ENCODE assay signal across 17 cellular contexts in the genomic region with DNA sequence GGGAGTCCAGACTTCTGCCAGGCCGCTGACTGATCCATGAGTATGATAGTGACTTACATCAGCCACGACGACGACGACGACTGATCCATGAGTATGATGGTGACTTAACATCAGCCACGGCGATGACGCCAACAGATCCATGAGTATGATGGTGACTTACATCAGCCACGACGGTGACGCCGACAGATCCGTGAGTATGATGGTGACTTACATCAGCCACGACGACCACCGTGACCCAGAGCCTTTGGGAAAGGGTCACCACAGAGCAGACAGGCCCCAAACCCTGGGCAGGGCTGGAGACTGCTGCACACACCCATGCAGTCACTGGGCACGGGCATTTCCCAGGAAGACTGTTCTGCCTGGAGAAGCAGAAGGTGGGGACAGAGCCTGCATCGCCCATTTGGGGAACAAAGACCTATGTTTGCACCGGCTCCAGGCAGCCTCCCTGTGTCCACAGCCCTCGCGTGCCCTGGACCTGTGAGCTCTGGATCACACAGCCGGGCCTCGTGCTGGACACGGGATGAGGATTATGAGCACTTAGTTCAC.
DNase-seq lines count a peak whose midpoint lies in the region; ATAC-seq, FAIRE-seq and TF ChIP-seq lines count a peak whose summit lies in the region.
"Had no signal": no experiment of that assay in that cellular context is flagged by ENCODE, and none has a peak within 500 bp of the region (broad histone marks: within the 10 kb centered on the region; RNA-seq: fewer than 3 reads in every experiment).

No MANE protein-coding gene starts in this region.

- CTCF ChIA-PET in K562 (lab: Yijun Ruan, JAX; ENCODE audit: low intra/inter-chr PET ratio), result no interaction called here

- no peak overlapping the region for H3K27ac ChIP-seq in K562 (ENCODE audit: extremely low read depth, low read depth, low read length)
- H3K27ac ChIP-seq in sigmoid colon, result no peak overlapping the region
- H3K27ac ChIP-seq: KMS-11, PC-9 had no signal

- no peak for TF ChIP-seq RAD21 in K562 (CRISPR knock-in tag; conservative IDR thresholded peaks at IDR 0.05 in 1 of 2, IDR thresholded peaks at IDR 0.05 in 1 of 2)

- WGBS in K562 (ENCODE audit: insufficient coverage, low coverage, missing lambda C conversion rate), result 0% methylated on average over 25 of the region's 25 CpGs
- WGBS in sigmoid colon, 2 donors, result 92 to 93% methylated on average over 25 of the region's 25 CpGs

- TF ChIP-seq CTCF in K562 (IDR thresholded peaks at IDR 0.05 in 2 of 3, conservative IDR thresholded peaks at IDR 0.05 in 1 of 3; ENCODE audit: insufficient read depth in 2 of 3, low read depth in 1 of 3, low read length in 3 of 3) (no peak), sigmoid colon (IDR thresholded peaks at IDR 0.05) (no peak)

- TF ChIP-seq EP300 in K562 (IDR thresholded peaks at IDR 0.05; ENCODE audit: low read length), result no peak
- no peak for TF ChIP-seq EP300 in sigmoid colon (IDR thresholded peaks at IDR 0.05)

- in situ Hi-C loops in K562 (cut with MboI), result no loop called here

- POLR2A ChIA-PET in K562 (lab: Yijun Ruan, JAX), result interaction anchor here (0.5 kb wide), 1 partner anchor 360 kb away, joined by 3 read pairs; no protein-coding TSS in a partner anchor

- DNase-seq in RKO (ENCODE audit: low spot score) (peak; percentile 63), K562 (ENCODE audit: extremely low read depth in 1 of 4, low spot score in 3 of 4) (no peak), left lobe of liver (ENCODE audit: low spot score) (peak; percentile 24), sigmoid colon (peak; percentile 50), AML-193 (lab: John Stamatoyannopoulos, UW) (no peak)
- DNase-seq in stimulated activated CD8-positive, alpha-beta memory T cell treated with anti-CD3 and anti-CD28 coated beads, Interleukin-4, amount 100 ng/mL, for 48 hours, result no peak
- DNase-seq: COR-L47, GOT3, NCI-H1048, NCI-H1436 treated with DMSO at 0.1 percent for 48 hours, NCI-H2081, NCI-H510A, NCI-H82, PC-9 had no signal

- ATAC-seq in K562 (no peak), left lobe of liver (no peak), HG03460 (IDR thresholded peaks at IDR 0.05; ENCODE audit: unreplicated experiment) (no peak), GM18505 (IDR thresholded peaks at IDR 0.05; ENCODE audit: unreplicated experiment) (no peak)

- no peaks in the 10 kb centered on the region for H3K79me2 ChIP-seq in K562 (ENCODE audit: control insufficient read depth, insufficient read depth, low read length)

- H3K4me3 ChIP-seq in K562, result no peak overlapping the region
- no peak overlapping the region for H3K4me3 ChIP-seq in sigmoid colon
- H3K4me3 ChIP-seq: PC-9 had no signal

- H3K36me3 ChIP-seq in K562 (ENCODE audit: control insufficient read depth, insufficient read depth, low read length) (no peaks in the 10 kb centered on the region), sigmoid colon (no peaks in the 10 kb centered on the region)

- no TSS peak for BruUV-seq in K562 (replicated peaks; lab: Mats Ljungman, UMichigan)

- no peaks in the 10 kb centered on the region for H4K20me1 ChIP-seq in K562 (replicated peaks; ENCODE audit: control insufficient read depth, insufficient read depth, low read length)

- no peaks in the 10 kb centered on the region for H3K4me1 ChIP-seq in K562 (replicated peaks in 1 of 2; ENCODE audit: control insufficient read depth in 2 of 2, insufficient read depth in 2 of 2, low read length in 2 of 2)
- H3K4me1 ChIP-seq in sigmoid colon, result peaks cover 0 to 10% (median 0%) of the 10 kb centered on the region in 4 donors

- no peaks in the 10 kb centered on the region for H3K9me1 ChIP-seq in K562 (ENCODE audit: control insufficient read depth, insufficient read depth, low read length)

- H3K9ac ChIP-seq in K562 (ENCODE audit: insufficient read depth in 1 of 2, low read depth in 2 of 2, low read length in 2 of 2), result no peak overlapping the region
- H3K9ac ChIP-seq: KMS-11 had no signal

- intact Hi-C loops in K562 (cut with micrococcal nuclease) (no loop called here), sigmoid colon (cut with DNase I) (no loop called here)

- H3K27me3 ChIP-seq in K562 (ENCODE audit: control insufficient read depth in 2 of 2, insufficient read depth in 2 of 2, low read length in 2 of 2) (peaks cover 0 to 31% of the 10 kb centered on the region in 2 experiments; a peak in 2 of 5 replicates), sigmoid colon (no peaks in the 10 kb centered on the region)

- no peak for TF ChIP-seq POLR2A in K562 (conservative IDR thresholded peaks at IDR 0.05)
- TF ChIP-seq POLR2A in sigmoid colon (IDR thresholded peaks at IDR 0.05), result no peak
- no peak for TF ChIP-seq POLR2A in GM18505 (IDR thresholded peaks at IDR 0.05; ENCODE audit: borderline replicate concordance, extremely low read depth, insufficient read depth, insufficient read length)

- H3K9me3 ChIP-seq in K562 (replicated peaks; ENCODE audit: control insufficient read depth, insufficient read depth, low read depth, low read length), result no peaks in the 10 kb centered on the region
- no peaks in the 10 kb centered on the region for H3K9me3 ChIP-seq in sigmoid colon

- H2AFZ ChIP-seq in K562 (ENCODE audit: low read depth, low read length), result no peak overlapping the region
- H2AFZ ChIP-seq: PC-9 had no signal

- H3K4me2 ChIP-seq in K562 (ENCODE audit: insufficient read depth, low read length), result no peak overlapping the region
- H3K4me2 ChIP-seq: KMS-11, PC-9 had no signal

- no peak for FAIRE-seq in K562 (lab: Jason Lieb, UNC)

TF ChIP-seq in K562, 482 proteins besides CTCF, POLR2A, EP300 and RAD21 (continues in another document):
- no peak for TF ChIP-seq FOXA3 (CRISPR knock-in tag; conservative IDR thresholded peaks at IDR 0.05 in 1 of 2, IDR thresholded peaks at IDR 0.05 in 1 of 2)
- TF ChIP-seq, protein P1, sequence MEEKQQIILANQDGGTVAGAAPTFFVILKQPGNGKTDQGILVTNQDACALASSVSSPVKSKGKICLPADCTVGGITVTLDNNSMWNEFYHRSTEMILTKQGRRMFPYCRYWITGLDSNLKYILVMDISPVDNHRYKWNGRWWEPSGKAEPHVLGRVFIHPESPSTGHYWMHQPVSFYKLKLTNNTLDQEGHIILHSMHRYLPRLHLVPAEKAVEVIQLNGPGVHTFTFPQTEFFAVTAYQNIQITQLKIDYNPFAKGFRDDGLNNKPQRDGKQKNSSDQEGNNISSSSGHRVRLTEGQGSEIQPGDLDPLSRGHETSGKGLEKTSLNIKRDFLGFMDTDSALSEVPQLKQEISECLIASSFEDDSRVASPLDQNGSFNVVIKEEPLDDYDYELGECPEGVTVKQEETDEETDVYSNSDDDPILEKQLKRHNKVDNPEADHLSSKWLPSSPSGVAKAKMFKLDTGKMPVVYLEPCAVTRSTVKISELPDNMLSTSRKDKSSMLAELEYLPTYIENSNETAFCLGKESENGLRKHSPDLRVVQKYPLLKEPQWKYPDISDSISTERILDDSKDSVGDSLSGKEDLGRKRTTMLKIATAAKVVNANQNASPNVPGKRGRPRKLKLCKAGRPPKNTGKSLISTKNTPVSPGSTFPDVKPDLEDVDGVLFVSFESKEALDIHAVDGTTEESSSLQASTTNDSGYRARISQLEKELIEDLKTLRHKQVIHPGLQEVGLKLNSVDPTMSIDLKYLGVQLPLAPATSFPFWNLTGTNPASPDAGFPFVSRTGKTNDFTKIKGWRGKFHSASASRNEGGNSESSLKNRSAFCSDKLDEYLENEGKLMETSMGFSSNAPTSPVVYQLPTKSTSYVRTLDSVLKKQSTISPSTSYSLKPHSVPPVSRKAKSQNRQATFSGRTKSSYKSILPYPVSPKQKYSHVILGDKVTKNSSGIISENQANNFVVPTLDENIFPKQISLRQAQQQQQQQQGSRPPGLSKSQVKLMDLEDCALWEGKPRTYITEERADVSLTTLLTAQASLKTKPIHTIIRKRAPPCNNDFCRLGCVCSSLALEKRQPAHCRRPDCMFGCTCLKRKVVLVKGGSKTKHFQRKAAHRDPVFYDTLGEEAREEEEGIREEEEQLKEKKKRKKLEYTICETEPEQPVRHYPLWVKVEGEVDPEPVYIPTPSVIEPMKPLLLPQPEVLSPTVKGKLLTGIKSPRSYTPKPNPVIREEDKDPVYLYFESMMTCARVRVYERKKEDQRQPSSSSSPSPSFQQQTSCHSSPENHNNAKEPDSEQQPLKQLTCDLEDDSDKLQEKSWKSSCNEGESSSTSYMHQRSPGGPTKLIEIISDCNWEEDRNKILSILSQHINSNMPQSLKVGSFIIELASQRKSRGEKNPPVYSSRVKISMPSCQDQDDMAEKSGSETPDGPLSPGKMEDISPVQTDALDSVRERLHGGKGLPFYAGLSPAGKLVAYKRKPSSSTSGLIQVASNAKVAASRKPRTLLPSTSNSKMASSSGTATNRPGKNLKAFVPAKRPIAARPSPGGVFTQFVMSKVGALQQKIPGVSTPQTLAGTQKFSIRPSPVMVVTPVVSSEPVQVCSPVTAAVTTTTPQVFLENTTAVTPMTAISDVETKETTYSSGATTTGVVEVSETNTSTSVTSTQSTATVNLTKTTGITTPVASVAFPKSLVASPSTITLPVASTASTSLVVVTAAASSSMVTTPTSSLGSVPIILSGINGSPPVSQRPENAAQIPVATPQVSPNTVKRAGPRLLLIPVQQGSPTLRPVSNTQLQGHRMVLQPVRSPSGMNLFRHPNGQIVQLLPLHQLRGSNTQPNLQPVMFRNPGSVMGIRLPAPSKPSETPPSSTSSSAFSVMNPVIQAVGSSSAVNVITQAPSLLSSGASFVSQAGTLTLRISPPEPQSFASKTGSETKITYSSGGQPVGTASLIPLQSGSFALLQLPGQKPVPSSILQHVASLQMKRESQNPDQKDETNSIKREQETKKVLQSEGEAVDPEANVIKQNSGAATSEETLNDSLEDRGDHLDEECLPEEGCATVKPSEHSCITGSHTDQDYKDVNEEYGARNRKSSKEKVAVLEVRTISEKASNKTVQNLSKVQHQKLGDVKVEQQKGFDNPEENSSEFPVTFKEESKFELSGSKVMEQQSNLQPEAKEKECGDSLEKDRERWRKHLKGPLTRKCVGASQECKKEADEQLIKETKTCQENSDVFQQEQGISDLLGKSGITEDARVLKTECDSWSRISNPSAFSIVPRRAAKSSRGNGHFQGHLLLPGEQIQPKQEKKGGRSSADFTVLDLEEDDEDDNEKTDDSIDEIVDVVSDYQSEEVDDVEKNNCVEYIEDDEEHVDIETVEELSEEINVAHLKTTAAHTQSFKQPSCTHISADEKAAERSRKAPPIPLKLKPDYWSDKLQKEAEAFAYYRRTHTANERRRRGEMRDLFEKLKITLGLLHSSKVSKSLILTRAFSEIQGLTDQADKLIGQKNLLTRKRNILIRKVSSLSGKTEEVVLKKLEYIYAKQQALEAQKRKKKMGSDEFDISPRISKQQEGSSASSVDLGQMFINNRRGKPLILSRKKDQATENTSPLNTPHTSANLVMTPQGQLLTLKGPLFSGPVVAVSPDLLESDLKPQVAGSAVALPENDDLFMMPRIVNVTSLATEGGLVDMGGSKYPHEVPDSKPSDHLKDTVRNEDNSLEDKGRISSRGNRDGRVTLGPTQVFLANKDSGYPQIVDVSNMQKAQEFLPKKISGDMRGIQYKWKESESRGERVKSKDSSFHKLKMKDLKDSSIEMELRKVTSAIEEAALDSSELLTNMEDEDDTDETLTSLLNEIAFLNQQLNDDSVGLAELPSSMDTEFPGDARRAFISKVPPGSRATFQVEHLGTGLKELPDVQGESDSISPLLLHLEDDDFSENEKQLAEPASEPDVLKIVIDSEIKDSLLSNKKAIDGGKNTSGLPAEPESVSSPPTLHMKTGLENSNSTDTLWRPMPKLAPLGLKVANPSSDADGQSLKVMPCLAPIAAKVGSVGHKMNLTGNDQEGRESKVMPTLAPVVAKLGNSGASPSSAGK (IDR thresholded peaks at IDR 0.05), result peak; percentile 26; the same call in 1 of the 2 replicates

Comparison
In these comparisons a context has a peak if more than half of its experiments do, and no peak if none do; other contexts are left out.
1. DNase-seq: peak in RKO (single experiment), left lobe of liver (single experiment) and sigmoid colon (single experiment); none in K562 (0 of 4), stimulated activated CD8-positive, alpha-beta memory T cell treated with anti-CD3 and anti-CD28 coated beads, Interleukin-4, amount 100 ng/mL, for 48 hours (single experiment) and AML-193 (0 of 2).